Comparison of ENCODE assay signal across 9 cellular contexts in the genomic region with DNA sequence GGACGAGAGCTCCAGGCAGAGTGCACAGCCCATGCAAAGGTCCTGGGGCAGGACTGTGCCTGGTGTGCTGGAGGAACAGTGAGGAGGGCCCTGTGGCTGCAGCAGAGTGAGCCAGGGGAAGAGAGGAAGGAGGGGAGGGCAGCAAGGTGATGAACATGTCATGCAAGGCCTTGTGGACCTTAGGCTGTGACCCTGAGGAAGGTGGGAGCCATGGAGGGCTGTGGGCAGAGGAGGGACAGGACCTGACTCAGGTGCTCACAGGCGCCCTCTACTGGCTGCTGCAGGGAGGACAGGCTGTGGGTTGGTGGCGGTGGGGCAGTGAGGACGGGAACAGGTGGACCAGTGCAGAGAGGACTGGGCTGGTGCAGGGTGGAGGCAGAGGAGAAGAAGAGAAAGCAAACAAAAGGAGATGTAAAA.
DNase-seq lines count a peak whose midpoint lies in the region; ATAC-seq and TF ChIP-seq lines count a peak whose summit lies in the region.
"Had no signal": no experiment of that assay in that cellular context is flagged by ENCODE, and none has a peak within 500 bp of the region (broad histone marks: within the 10 kb centered on the region; RNA-seq: fewer than 3 reads in every experiment).

No MANE protein-coding gene starts in this region.

- H3K9me3 ChIP-seq in ascending aorta, result no peaks in the 10 kb centered on the region

- H3K27me3 ChIP-seq in GM06990 (replicated peaks; ENCODE audit: control insufficient read depth, insufficient read depth, low read length) (no peaks in the 10 kb centered on the region), ascending aorta (no peaks in the 10 kb centered on the region)

- TF ChIP-seq CTCF in GM06990 (IDR thresholded peaks at IDR 0.05; ENCODE audit: insufficient read depth, low read length, poor library complexity, severe bottlenecking) (peak; percentile 79), ascending aorta (IDR thresholded peaks at IDR 0.05) (peak in 2 of 3 experiments; percentile 18 to 46), nephron progenitor cell (IDR thresholded peaks at IDR 0.05) (peak; percentile 32)

- no peak overlapping the region for H3K4me3 Mint-ChIP-seq in nephron progenitor cell

- H3K36me3 Mint-ChIP-seq in nephron progenitor cell (ENCODE audit: low read depth), result peaks cover 5% of the 10 kb centered on the region
- H3K36me3 Mint-ChIP-seq: IgD-negative memory B cell had no signal

- H3K4me1 Mint-ChIP-seq in nephron progenitor cell, result no peaks in the 10 kb centered on the region

- H3K27ac ChIP-seq in ascending aorta, result no peak overlapping the region

- H3K4me1 ChIP-seq in ascending aorta, result no peaks in the 10 kb centered on the region

- no peak overlapping the region for H3K27ac Mint-ChIP-seq in nephron progenitor cell
- H3K27ac Mint-ChIP-seq: IgD-negative memory B cell had no signal

- peaks cover 14% of the 10 kb centered on the region for H3K27me3 Mint-ChIP-seq in nephron progenitor cell (ENCODE audit: low read depth, poor library complexity)

- H3K9me3 Mint-ChIP-seq in nephron progenitor cell, result peaks cover 6% of the 10 kb centered on the region

- no peak for ATAC-seq in GM18858 (IDR thresholded peaks at IDR 0.05; ENCODE audit: unreplicated experiment)
- ATAC-seq in GM21619 (IDR thresholded peaks at IDR 0.05; ENCODE audit: unreplicated experiment), result no peak

- no peaks in the 10 kb centered on the region for H3K36me3 ChIP-seq in GM06990 (ENCODE audit: control insufficient read depth, insufficient read depth, low read length)
- H3K36me3 ChIP-seq in ascending aorta, result no peaks in the 10 kb centered on the region

- intact Hi-C loops in ascending aorta (cut with DNase I), result no loop called here

- DNase-seq in GM06990 (ENCODE audit: extremely low read depth, insufficient read length), result peak; percentile 26
- DNase-seq in T follicular helper cell (ENCODE audit: low read depth), result peak; percentile 7
- no peak for DNase-seq in ascending aorta (ENCODE audit: low spot score in 2 of 2)
- peak; percentile 39 for DNase-seq in nephron progenitor cell
- DNase-seq in NCI-H345 (lab: John Stamatoyannopoulos, UW), result no peak
- DNase-seq in NCI-H2081 treated with DMSO at 0.1 percent for 48 hours (lab: John Stamatoyannopoulos, UW), result no peak

- H3K4me3 ChIP-seq in GM06990 (replicated peaks; ENCODE audit: low read depth, low read length) (no peak overlapping the region), ascending aorta (no peak overlapping the region)

Comparison
In these comparisons a context has a peak if more than half of its experiments do, and no peak if none do; other contexts are left out.
1. DNase-seq: peak in GM06990 (single experiment), T follicular helper cell (single experiment) and nephron progenitor cell (single experiment); none in ascending aorta (0 of 2), NCI-H345 (single experiment) and NCI-H2081 treated with DMSO at 0.1 percent for 48 hours (single experiment).
2. Peak in every context shown above with its lines, with median percentiles within 50 percentile points of each other: CTCF ChIP-seq.